ENCODE assay signal across 8 cellular contexts in the genomic region with DNA sequence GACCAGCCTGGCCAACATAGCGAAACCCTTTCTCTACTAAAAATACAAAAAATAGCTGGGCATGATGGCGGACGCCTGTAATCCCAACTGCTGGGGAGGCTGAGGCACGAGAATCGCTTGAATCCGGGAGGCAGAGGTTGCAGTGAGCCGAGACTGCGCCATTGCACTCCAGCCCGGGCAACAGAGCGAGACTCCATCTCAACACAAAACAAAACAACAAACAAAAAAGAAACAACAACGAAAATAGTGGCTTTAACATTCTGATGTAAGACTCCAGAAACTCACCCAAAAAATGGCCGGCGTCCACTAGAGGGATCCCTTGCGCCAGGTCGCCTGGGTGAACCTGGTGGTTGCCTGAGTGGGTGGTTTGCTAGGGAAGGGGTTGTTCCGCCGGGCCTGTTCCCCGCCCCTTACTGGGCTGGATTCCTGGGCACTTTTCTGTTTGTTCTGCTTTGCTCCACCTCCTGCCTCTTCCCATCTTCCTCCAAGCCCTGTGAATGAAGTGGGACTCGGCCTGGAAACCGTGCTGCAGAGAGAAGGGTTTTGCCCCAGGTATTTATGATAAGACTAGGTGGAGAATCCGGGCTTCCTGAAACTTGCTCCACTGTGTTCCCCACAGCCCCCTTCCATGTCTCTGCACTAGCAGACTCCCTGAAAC. TPM values are rescaled to one million over a fixed set of nuclear protein-coding genes. Genes with fewer than 3 reads are reported as not detected.
DNase-seq lines count a peak whose midpoint lies in the region; ATAC-seq and TF ChIP-seq lines count a peak whose summit lies in the region.

No MANE protein-coding gene starts in this region.

- H3K4me3 ChIP-seq in DOHH2 (ENCODE audit: low read length) = no peak overlapping the region
- no peak overlapping the region for H3K4me3 ChIP-seq in IMR-90 (ENCODE audit: insufficient read depth, low read depth, low read length)
- H3K4me3 ChIP-seq in mesodermal cell (ENCODE audit: extremely low read depth, insufficient read depth, low read length, poor library complexity, severe bottlenecking) = no peak overlapping the region

- H4K5ac ChIP-seq in IMR-90 (ENCODE audit: low read depth, low read length) = no peak overlapping the region

- no peak overlapping the region for H3K14ac ChIP-seq in IMR-90 (replicated peaks; ENCODE audit: low read depth, low read length)

- intact Hi-C loops in IMR-90 (cut with micrococcal nuclease) = no loop called here

- H4K20me1 ChIP-seq in DOHH2 (ENCODE audit: control insufficient read depth, insufficient read depth, low read depth, low read length) = no peaks in the 10 kb centered on the region; the same call in 1 of the 2 replicates
- peaks cover 9% of the 10 kb centered on the region; the same call in 1 of the 2 replicates for H4K20me1 ChIP-seq in IMR-90 (ENCODE audit: insufficient read depth, low read length)

- no peaks in the 10 kb centered on the region for H3K9me3 ChIP-seq in DOHH2 (ENCODE audit: control insufficient read depth, insufficient read depth, low read length)
- no peaks in the 10 kb centered on the region for H3K9me3 ChIP-seq in IMR-90 (ENCODE audit: control insufficient read depth, insufficient read depth, low read length)
- no peaks in the 10 kb centered on the region for H3K9me3 ChIP-seq in mesodermal cell (ENCODE audit: control insufficient read depth, low read length)

- no peaks in the 10 kb centered on the region for H3K9me3 Mint-ChIP-seq in brain

- H3K79me2 ChIP-seq in DOHH2 (ENCODE audit: control insufficient read depth, low read length) = peaks cover 6% of the 10 kb centered on the region

- H4K8ac ChIP-seq in IMR-90 (ENCODE audit: low read depth in 2 of 2, low read length in 2 of 2) = no peak overlapping the region

- H2BK5ac ChIP-seq in IMR-90 (ENCODE audit: low read depth, low read length, poor library complexity, severe bottlenecking) = no peak overlapping the region

- H3K9me1 ChIP-seq in IMR-90 (ENCODE audit: insufficient read depth, low read length) = peaks cover 12% of the 10 kb centered on the region

- H2BK120ac ChIP-seq in IMR-90 (ENCODE audit: low read depth, low read length) = no peak overlapping the region

- WGBS in IMR-90 (ENCODE audit: extremely low coverage in 2 of 2, insufficient read length in 1 of 2), 2 experiments = 87% methylated on average over 3 of the region's 21 CpGs; no CpG with 5 or more reads in 1 of the 2 experiments
- 38 to 69% methylated on average over 14 to 16 of the region's 21 CpGs for WGBS in mesodermal cell (ENCODE audit: insufficient coverage in 2 of 2), 2 experiments

- dilution Hi-C loops in IMR-90 (cut with HindIII; ENCODE audit: low sequenced_read_pairs, unreplicated experiment) = no loop called here

- no peak overlapping the region for H3K18ac ChIP-seq in IMR-90 (ENCODE audit: low read depth, low read length)

- H3K36me3 Mint-ChIP-seq in brain = peaks cover 40% of the 10 kb centered on the region

- H2BK20ac ChIP-seq in IMR-90 (ENCODE audit: low read depth, low read length) = no peak overlapping the region

- H3K4me3 Mint-ChIP-seq in brain = peak overlapping the region in 4 of 5 experiments; percentile 39 to 73 (median 60)

- no peak overlapping the region for H4K91ac ChIP-seq in IMR-90 (ENCODE audit: insufficient read depth, low read depth, low read length)

- POLR2A ChIA-PET in IMR-90 (lab: Charles Lee; ENCODE audit: unreplicated experiment) = no interaction called here

- H3K23ac ChIP-seq in IMR-90 (ENCODE audit: low read depth, low read length) = no peak overlapping the region

- no peak overlapping the region for H3K56ac ChIP-seq in IMR-90 (ENCODE audit: extremely low read depth, insufficient read depth, low read length)

- H3K4ac ChIP-seq in IMR-90 (ENCODE audit: low read depth, low read length) = no peak overlapping the region

- peak overlapping the region in 1 of 5 experiments; percentile 57 for H3K27ac Mint-ChIP-seq in brain

- H3K27me3 ChIP-seq in DOHH2 (ENCODE audit: control insufficient read depth, low read length) = no peaks in the 10 kb centered on the region
- no peaks in the 10 kb centered on the region for H3K27me3 ChIP-seq in IMR-90 (ENCODE audit: control insufficient read depth, insufficient read depth, low read length)

- no peak overlapping the region for H3K9ac ChIP-seq in IMR-90 (ENCODE audit: low read depth, low read length)

- peaks cover 20% of the 10 kb centered on the region for H3K4me1 ChIP-seq in DOHH2 (ENCODE audit: control insufficient read depth, low read length)
- H3K4me1 ChIP-seq in IMR-90 (ENCODE audit: control insufficient read depth, insufficient read depth, low read length) = peaks cover 4% of the 10 kb centered on the region
- H3K4me1 ChIP-seq in mesodermal cell (ENCODE audit: control insufficient read depth, insufficient read depth, low read length, poor library complexity, severe bottlenecking) = peaks cover 6% of the 10 kb centered on the region

- in situ Hi-C loops in IMR-90 (cut with MboI; ENCODE audit: low sequenced_read_pairs) = no loop called here

- DNase-seq in IMR-90 = peak; percentile 28
- DNase-seq in T-helper 2 cell = peak in 4 of 5 experiments; percentile 15 to 50 (median 24)
- DNase-seq in NCI-H2171 (lab: John Stamatoyannopoulos, UW) = no peak

- H3K79me1 ChIP-seq in IMR-90 (ENCODE audit: low read depth in 1 of 2, low read length in 2 of 2) = peaks cover 16 to 19% of the 10 kb centered on the region in 2 experiments

- H3K36me3 ChIP-seq in DOHH2 (ENCODE audit: control insufficient read depth, low read length) = peaks cover 39% of the 10 kb centered on the region
- H3K36me3 ChIP-seq in IMR-90 (ENCODE audit: control insufficient read depth, insufficient read depth, low read length) = peaks cover 22% of the 10 kb centered on the region
- H3K36me3 ChIP-seq in mesodermal cell (ENCODE audit: control insufficient read depth, insufficient read depth, low read length) = peaks cover 60% of the 10 kb centered on the region

- H3K4me2 ChIP-seq in DOHH2 (ENCODE audit: low read length) (no peak overlapping the region; the same call in 1 of the 2 replicates), IMR-90 (ENCODE audit: low read depth, low read length) (no peak overlapping the region)

- H3K4me1 Mint-ChIP-seq in brain = peaks cover 16% of the 10 kb centered on the region

- TF ChIP-seq POLR2A in IMR-90 (IDR thresholded peaks at IDR 0.05; ENCODE audit: low read depth, low read length) = no peak

- H3K27ac ChIP-seq in DOHH2 (ENCODE audit: low read depth, low read length) (no peak overlapping the region), IMR-90 (ENCODE audit: insufficient read depth, low read length) (no peak overlapping the region), mesodermal cell (ENCODE audit: low read depth, low read length, severe bottlenecking) (peak overlapping the region; percentile 71)

- H3K27me3 Mint-ChIP-seq in brain = no peaks in the 10 kb centered on the region

- H2AK9ac ChIP-seq in IMR-90 (replicated peaks; ENCODE audit: low read depth, low read length, poor library complexity) = peak overlapping the region; percentile 9

- no peaks in the 10 kb centered on the region for H3K9me2 ChIP-seq in DOHH2 (replicated peaks; ENCODE audit: control insufficient read depth, low read length)

- H3F3A ChIP-seq in DOHH2 (ENCODE audit: control insufficient read depth, insufficient read depth) = peaks cover 28% of the 10 kb centered on the region

- CTCF ChIA-PET in IMR-90 (lab: Yijun Ruan, JAX) = interaction anchor here (1.6 kb wide), 1 partner anchor 23 kb away, joined by 3 read pairs; no protein-coding TSS in a partner anchor

- TF ChIP-seq CTCF in DOHH2 (IDR thresholded peaks at IDR 0.05; ENCODE audit: low read depth, low read length, poor library complexity, severe bottlenecking) (peak; percentile 64), IMR-90 (conservative IDR thresholded peaks at IDR 0.05; ENCODE audit: low read depth, low read length) (peak; percentile 34), brain (conservative IDR thresholded peaks at IDR 0.05) (peak; percentile 10 to 42)

- H2AFZ ChIP-seq in IMR-90 (replicated peaks; ENCODE audit: low read length, poor library complexity) = no peak overlapping the region

- ATAC-seq in IMR-90 (ENCODE audit: low read depth) (no peak), GM19324 (IDR thresholded peaks at IDR 0.05; ENCODE audit: low FRiP score, unreplicated experiment) (no peak), GM18520 (IDR thresholded peaks at IDR 0.05; ENCODE audit: unreplicated experiment) (no peak)

- no peak overlapping the region for H2BK15ac ChIP-seq in IMR-90 (ENCODE audit: low read depth, low read length)

- BruUV-seq in IMR-90 (replicated peaks; lab: Mats Ljungman, UMichigan) = no TSS peak

- no peak overlapping the region for H2AK5ac ChIP-seq in IMR-90 (ENCODE audit: low read depth, low read length)

- no peak for TF ChIP-seq RAD21 in IMR-90 (IDR thresholded peaks at IDR 0.05; ENCODE audit: low read length)

TF ChIP-seq in IMR-90, 13 proteins besides CTCF, POLR2A, EP300 and RAD21 (continues in another document):
- TF ChIP-seq MAZ (IDR thresholded peaks at IDR 0.05; ENCODE audit: borderline replicate concordance, low read depth, low read length) = no peak

RNA-seq across cellular contexts. Expression of a gene that starts 1.5 kb away (rescaled TPM):
- 4.7 and 6.1 TPM in 2 replicates for total RNA-seq in IMR-90 (2012; rRNA removed)
- polyA plus RNA-seq in IMR-90 (2012; rRNA removed) = 76.6 and 82.4 TPM in 2 replicates
- 18.1 and 18.2 TPM in 2 replicates for polyA plus RNA-seq in IMR-90 (2012; cell fraction: cytosol; rRNA removed)
- polyA plus RNA-seq in IMR-90 (2012; cell fraction: nucleus; rRNA removed; ENCODE audit: low replicate concordance) = 901 and 1,315 TPM in 2 replicates
- 3.5 TPM for polyA plus RNA-seq in brain (ENCODE audit: insufficient read depth, low read depth, low replicate concordance)
- 47.3 TPM for polyA plus RNA-seq in mesodermal cell (2013, experiment 1 of 2)
- polyA plus RNA-seq in mesodermal cell (2013, experiment 2 of 2) = 42.4 TPM

RNA-seq across cellular contexts. Expression of a gene that starts 25.9 kb away (rescaled TPM):
- total RNA-seq in IMR-90 (2012; rRNA removed) = 78.0 and 120 TPM in 2 replicates
- polyA plus RNA-seq in IMR-90 (2012; rRNA removed) = 94.7 and 102 TPM in 2 replicates
- polyA plus RNA-seq in IMR-90 (2012; cell fraction: cytosol; rRNA removed) = 30.9 and 41.8 TPM in 2 replicates
- 13.4 and 58.2 TPM in 2 replicates for polyA plus RNA-seq in IMR-90 (2012; cell fraction: nucleus; rRNA removed; ENCODE audit: low replicate concordance)
- 307 TPM for polyA plus RNA-seq in brain (ENCODE audit: insufficient read depth, low read depth, low replicate concordance)
- 192 TPM for polyA plus RNA-seq in mesodermal cell (2013, experiment 1 of 2)
- 189 TPM for polyA plus RNA-seq in mesodermal cell (2013, experiment 2 of 2)

RNA-seq across cellular contexts. Expression of a gene that starts 48.8 kb away (rescaled TPM):
- total RNA-seq in IMR-90 (2012; rRNA removed) = 82.8 and 97.5 TPM in 2 replicates
- polyA plus RNA-seq in IMR-90 (2012; rRNA removed) = 98.2 and 101 TPM in 2 replicates
- polyA plus RNA-seq in IMR-90 (2012; cell fraction: cytosol; rRNA removed) = 52.7 and 67.7 TPM in 2 replicates
- polyA plus RNA-seq in IMR-90 (2012; cell fraction: nucleus; rRNA removed; ENCODE audit: low replicate concordance) = 29.9 and 31.3 TPM in 2 replicates
- 78.4 TPM for polyA plus RNA-seq in brain (ENCODE audit: insufficient read depth, low read depth, low replicate concordance)
- 100 TPM for polyA plus RNA-seq in mesodermal cell (2013, experiment 1 of 2)
- 91.6 TPM for polyA plus RNA-seq in mesodermal cell (2013, experiment 2 of 2)

RNA-seq across cellular contexts. Expression of a gene that starts 54.9 kb away (rescaled TPM):
- total RNA-seq in IMR-90 (2012; rRNA removed) = 22.2 and 30.0 TPM in 2 replicates
- polyA plus RNA-seq in IMR-90 (2012; rRNA removed) = 8.3 and 10.2 TPM in 2 replicates
- 2.1 and 3.0 TPM in 2 replicates for polyA plus RNA-seq in IMR-90 (2012; cell fraction: cytosol; rRNA removed)
- 3.0 and 14.5 TPM in 2 replicates for polyA plus RNA-seq in IMR-90 (2012; cell fraction: nucleus; rRNA removed; ENCODE audit: low replicate concordance)
- polyA plus RNA-seq in brain (ENCODE audit: insufficient read depth, low read depth, low replicate concordance) = 13.8 TPM
- 25.5 TPM for polyA plus RNA-seq in mesodermal cell (2013, experiment 1 of 2)
- 25.5 TPM for polyA plus RNA-seq in mesodermal cell (2013, experiment 2 of 2)
